Comparison of ENCODE assay signal across 25 cellular contexts in the genomic region with DNA sequence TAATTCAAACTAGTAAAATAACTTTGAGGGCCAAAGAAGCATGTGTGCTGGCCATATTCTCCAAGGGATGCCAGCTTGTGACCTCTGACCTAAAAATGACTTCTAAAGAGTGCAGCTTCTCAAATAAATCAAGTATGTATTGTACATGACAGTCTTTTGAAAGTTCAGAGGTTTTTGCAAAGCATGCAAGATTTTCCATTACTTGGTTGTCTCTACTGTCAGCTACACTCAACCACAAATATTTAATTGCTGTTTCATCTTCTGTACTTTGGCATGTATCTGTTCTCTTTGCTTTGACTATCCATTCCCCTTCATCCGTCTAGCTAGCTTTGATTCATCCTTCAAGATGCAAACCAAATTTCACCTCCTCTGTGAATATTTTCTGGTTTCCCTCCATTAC.
"Had no signal": no experiment of that assay in that cellular context is flagged by ENCODE, and none has a peak within 500 bp of the region (broad histone marks: within the 10 kb centered on the region; RNA-seq: fewer than 3 reads in every experiment).

No MANE protein-coding gene starts in this region.

- H2AFZ ChIP-seq: hepatocyte, parathyroid adenoma had no signal

- H3K27ac ChIP-seq: breast epithelium, hepatocyte, parathyroid adenoma, right atrium auricular region, tibial nerve had no signal

- DNase-seq: activated B cell treated with CpG ODN at 0.5 μM for 24 hours; activated CD4-positive, alpha-beta T cell treated with anti-CD3 and anti-CD28 coated beads for 36 hours; activated CD8-positive, alpha-beta T cell treated with anti-CD3 and anti-CD28 coated beads, Interleukin-2, amount 10 ng/mL, durations not matched to agents 7 days and 5 days; activated effector memory CD4-positive, alpha-beta T cell treated with anti-CD3 and anti-CD28 coated beads, Interleukin-2, amount 50 U/mL, for 16 hours; activated naive CD4-positive, alpha-beta T cell treated with anti-CD3 and anti-CD28 coated beads for 36 hours; activated naive CD8-positive, alpha-beta T cell treated with anti-CD3 and anti-CD28 coated beads, Interleukin-2, amount 10 ng/mL, durations not matched to agents 7 days and 5 days; amniotic stem cell; central memory CD4-positive, alpha-beta T cell; dermis blood vessel endothelial cell; effector CD4-positive, alpha-beta T cell; left cardiac atrium; mammary epithelial cell; naive thymus-derived CD4-positive, alpha-beta T cell; stimulated activated CD4-positive, alpha-beta T cell treated with anti-CD3 and anti-CD28 coated beads, Interleukin-2, amount 100 ng/mL, for 48 hours; stimulated activated naive CD4-positive, alpha-beta T cell treated with Interleukin-2 at 50 U/mL for 16 hours; T-helper 1 cell had no signal

- H3K4me2 ChIP-seq: hepatocyte had no signal

- H3K4me3 Mint-ChIP-seq: activated B cell treated with CpG ODN at 0.5 μM for 24 hours; activated CD4-positive, alpha-beta T cell treated with anti-CD3 and anti-CD28 coated beads for 36 hours; activated CD8-positive, alpha-beta T cell treated with anti-CD3 and anti-CD28 coated beads, Interleukin-2, amount 10 ng/mL, durations not matched to agents 7 days and 5 days; activated naive CD4-positive, alpha-beta T cell treated with anti-CD3 and anti-CD28 coated beads for 36 hours; activated naive CD8-positive, alpha-beta T cell treated with anti-CD3 and anti-CD28 coated beads, Interleukin-2, amount 10 ng/mL, durations not matched to agents 7 days and 5 days; activated T-helper 1 cell treated with anti-CD3 and anti-CD28 coated beads, Interleukin-12 subunit alpha, Interleukin-12 subunit beta, Interleukin-2, Interleukin-4 antibody, amounts not matched to agents 30 ng/mL and 10 ng/mL and 1 ng/mL, durations not matched to agents 14 hours and 24 hours and 36 hours; naive thymus-derived CD4-positive, alpha-beta T cell; T-helper 2 cell treated with Interferon-gamma antibody and Interleukin-4, amounts not matched to agents 5 μg/mL and 100 μg/mL, for 36 hours had no signal

- H3K4me3 ChIP-seq: breast epithelium, esophagus muscularis mucosa, gastroesophageal sphincter, hepatocyte, right atrium auricular region, tibial nerve had no signal

- H3K4me1 Mint-ChIP-seq: activated B cell treated with CpG ODN at 0.5 μM for 24 hours; activated CD4-positive, alpha-beta T cell treated with anti-CD3 and anti-CD28 coated beads for 36 hours; activated naive CD8-positive, alpha-beta T cell treated with anti-CD3 and anti-CD28 coated beads, Interleukin-2, amount 10 ng/mL, durations not matched to agents 7 days and 5 days; naive thymus-derived CD4-positive, alpha-beta T cell had no signal

- H3K4me1 ChIP-seq: breast epithelium, parathyroid adenoma, right atrium auricular region had no signal

- H3K79me2 ChIP-seq: hepatocyte, parathyroid adenoma had no signal

- H3K9ac ChIP-seq: parathyroid adenoma had no signal

- H3K36me3 Mint-ChIP-seq: activated naive CD8-positive, alpha-beta T cell treated with anti-CD3 and anti-CD28 coated beads, Interleukin-2, amount 10 ng/mL, durations not matched to agents 7 days and 5 days had no signal

- ATAC-seq: activated CD4-positive, alpha-beta T cell treated with anti-CD3 and anti-CD28 coated beads for 36 hours; activated CD8-positive, alpha-beta T cell treated with anti-CD3 and anti-CD28 coated beads, Interleukin-2, amount 10 ng/mL, durations not matched to agents 7 days and 5 days; gastroesophageal sphincter; left cardiac atrium; naive thymus-derived CD4-positive, alpha-beta T cell had no signal

- H3K27ac Mint-ChIP-seq: activated B cell treated with CpG ODN at 0.5 μM for 24 hours; activated CD4-positive, alpha-beta T cell treated with anti-CD3 and anti-CD28 coated beads for 36 hours; activated CD8-positive, alpha-beta T cell treated with anti-CD3 and anti-CD28 coated beads, Interleukin-2, amount 10 ng/mL, durations not matched to agents 7 days and 5 days; activated naive CD4-positive, alpha-beta T cell treated with anti-CD3 and anti-CD28 coated beads for 36 hours; activated naive CD8-positive, alpha-beta T cell treated with anti-CD3 and anti-CD28 coated beads, Interleukin-2, amount 10 ng/mL, durations not matched to agents 7 days and 5 days; activated T-helper 1 cell treated with anti-CD3 and anti-CD28 coated beads, Interleukin-12 subunit alpha, Interleukin-12 subunit beta, Interleukin-2, Interleukin-4 antibody, amounts not matched to agents 30 ng/mL and 10 ng/mL and 1 ng/mL, durations not matched to agents 14 hours and 24 hours and 36 hours; naive thymus-derived CD4-positive, alpha-beta T cell; T-helper 2 cell treated with Interferon-gamma antibody and Interleukin-4, amounts not matched to agents 5 μg/mL and 100 μg/mL, for 36 hours had no signal

- H3K27me3 ChIP-seq: breast epithelium, esophagus muscularis mucosa, gastroesophageal sphincter, right atrium auricular region, tibial nerve had no signal
